In genomic region chr1:233489436-233489835, GRCh38 we compare ENCODE assay signal across 1 cellular context.
TF ChIP-seq lines count a peak whose summit lies in the region.

No MANE protein-coding gene starts in this region.

TF ChIP-seq in GM23338, 12 proteins besides CTCF, POLR2A, EP300 and RAD21 (continued from another document):
- TF ChIP-seq ZNF462 (CRISPR knock-in tag; IDR thresholded peaks at IDR 0.05) (no peak), EZH2phosphoT487 (IDR thresholded peaks at IDR 0.05; ENCODE audit: unreplicated experiment) (no peak), ZNF331 (CRISPR knock-in tag; IDR thresholded peaks at IDR 0.05; ENCODE audit: low read depth) (no peak), JUNB (IDR thresholded peaks at IDR 0.05; ENCODE audit: unreplicated experiment) (no peak), REST (IDR thresholded peaks at IDR 0.05; ENCODE audit: unreplicated experiment) (no peak)
TF ChIP-seq in GM23338: peak in this region for 0.
